Comparison of ENCODE assay signal across 1 cellular context in the genomic region with DNA sequence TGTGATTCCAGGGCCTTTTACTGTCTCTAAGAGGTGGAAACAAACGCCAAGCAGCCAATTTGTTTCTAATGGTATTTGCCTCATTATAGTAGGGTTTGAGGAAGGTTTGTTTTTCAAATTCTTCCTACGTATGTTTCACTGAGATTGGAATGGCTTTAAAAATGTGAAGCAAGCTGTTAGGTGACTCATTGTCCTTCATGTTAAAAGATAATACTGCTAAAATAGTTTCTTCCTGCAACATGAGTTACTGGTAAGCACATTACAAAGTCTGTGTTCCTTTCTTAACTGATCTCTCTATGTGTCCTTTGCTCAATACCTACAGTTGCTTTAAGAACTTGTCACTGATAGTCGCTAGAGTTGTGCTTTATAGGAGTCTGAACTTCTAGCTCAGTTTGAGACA.
TF ChIP-seq lines count a peak whose summit lies in the region.

No MANE protein-coding gene starts in this region.

TF ChIP-seq in HepG2, 621 proteins besides CTCF, POLR2A, EP300 and RAD21:
- TF ChIP-seq KLF9 (CRISPR knock-in tag; IDR thresholded peaks at IDR 0.05; ENCODE audit: low read depth) (no peak), ARID2 (CRISPR knock-in tag; IDR thresholded peaks at IDR 0.05; ENCODE audit: borderline replicate concordance) (no peak), ZNF577 (CRISPR knock-in tag; IDR thresholded peaks at IDR 0.05; ENCODE audit: borderline replicate concordance, low read depth) (no peak), NRL (CRISPR knock-in tag; IDR thresholded peaks at IDR 0.05; ENCODE audit: borderline replicate concordance) (no peak), POLR2AphosphoS2 (IDR thresholded peaks at IDR 0.05; ENCODE audit: low read depth, low read length) (no peak), POLR2AphosphoS5 (IDR thresholded peaks at IDR 0.05; ENCODE audit: low read depth, low read length) (no peak), ZNF776 (CRISPR knock-in tag; IDR thresholded peaks at IDR 0.05) (no peak)
